Comparison of ENCODE assay signal across 11 cellular contexts in the genomic region with DNA sequence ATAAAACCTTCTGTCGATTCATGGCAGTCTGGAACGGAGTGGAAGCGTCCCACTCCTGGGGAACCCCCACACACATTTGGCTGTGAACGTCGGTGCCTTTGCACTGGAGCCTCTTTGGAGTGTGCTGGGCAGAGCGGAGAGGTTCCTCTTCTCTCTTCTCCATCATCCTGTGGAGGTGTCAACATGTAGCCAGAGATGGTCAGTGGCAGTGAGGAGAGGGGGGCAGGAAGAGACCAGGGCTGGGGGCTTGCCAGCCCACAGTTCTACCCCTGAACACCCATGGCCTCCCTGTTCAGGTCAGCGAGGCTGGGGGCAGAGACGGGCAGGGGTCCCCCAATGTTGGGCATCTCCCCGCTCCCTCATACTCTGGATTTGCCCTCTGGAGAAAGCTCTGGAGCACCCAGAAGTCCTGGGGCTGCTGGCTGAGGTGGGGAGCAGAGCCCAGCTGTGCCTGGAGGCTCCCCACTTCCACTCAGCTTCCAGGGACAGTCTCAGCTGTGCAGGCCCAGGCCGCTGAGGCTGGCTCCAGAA.
DNase-seq lines count a peak whose midpoint lies in the region; ATAC-seq and TF ChIP-seq lines count a peak whose summit lies in the region.
"Had no signal": no experiment of that assay in that cellular context is flagged by ENCODE, and none has a peak within 500 bp of the region (broad histone marks: within the 10 kb centered on the region; RNA-seq: fewer than 3 reads in every experiment).

No MANE protein-coding gene starts in this region.

- H3K4me3 ChIP-seq in heart left ventricle (no peak overlapping the region), coronary artery (no peak overlapping the region), osteoblast (ENCODE audit: insufficient read depth, low read length) (no peak overlapping the region)

- H3K4me1 ChIP-seq in heart left ventricle, result peaks cover 0 to 55% (median 45%) of the 10 kb centered on the region in 12 donors
- H3K4me1 ChIP-seq in osteoblast (ENCODE audit: insufficient read depth, low read length), result peaks cover 45% of the 10 kb centered on the region

- TF ChIP-seq CTCF in heart left ventricle (IDR thresholded peaks at IDR 0.05) (no peak), coronary artery (IDR thresholded peaks at IDR 0.05) (no peak), osteoblast (IDR thresholded peaks at IDR 0.05; ENCODE audit: extremely low read depth, low read depth, low read length) (no peak)

- no peaks in the 10 kb centered on the region for H3K9me3 ChIP-seq in heart left ventricle
- H3K9me3 ChIP-seq in osteoblast (ENCODE audit: low read depth, low read length), result no peaks in the 10 kb centered on the region

- H3K79me2 ChIP-seq in osteoblast (ENCODE audit: insufficient read depth, low read length), result peaks cover 90% of the 10 kb centered on the region

- ATAC-seq in heart left ventricle (no peak), Right ventricle myocardium inferior (no peak), HG03045 (IDR thresholded peaks at IDR 0.05; ENCODE audit: unreplicated experiment) (no peak)

- DNase-seq in heart left ventricle (peak in 1 of 5 donors; percentile 25), Right ventricle myocardium inferior (ENCODE audit: missing footprints) (no peak), coronary artery (ENCODE audit: low spot score) (peak; percentile 69), osteoblast (ENCODE audit: insufficient read length, low spot score, missing footprints) (peak; percentile 10), DMS79 (lab: John Stamatoyannopoulos, UW) (no peak), NCI-H1417 treated with DMSO at 0.1 percent for 48 hours (lab: John Stamatoyannopoulos, UW) (no peak), NCI-H1105 (lab: John Stamatoyannopoulos, UW) (no peak)
- DNase-seq: activated CD4-positive, alpha-beta memory T cell treated with anti-CD3 and anti-CD28 coated beads, Interleukin-2, amount 10 ng/mL, durations not matched to agents 7 days and 5 days; MV-4-11; NCI-H748 treated with DMSO at 0.1 percent for 48 hours had no signal

- H2AFZ ChIP-seq in osteoblast (ENCODE audit: low read length), result no peak overlapping the region

- H4K20me1 ChIP-seq in osteoblast (ENCODE audit: insufficient read depth, low read length), result peaks cover 41% of the 10 kb centered on the region

- H3K36me3 ChIP-seq in heart left ventricle (no peaks in the 10 kb centered on the region), osteoblast (ENCODE audit: insufficient read depth, low read length) (peaks cover 7% of the 10 kb centered on the region)

- WGBS in heart left ventricle, 4 donors, result 74 to 80% (median 76%) methylated on average over 10 of the region's 10 CpGs

- H3K27me3 ChIP-seq in heart left ventricle (no peaks in the 10 kb centered on the region), osteoblast (ENCODE audit: insufficient read depth, low read length) (no peaks in the 10 kb centered on the region)

- intact Hi-C loops in heart left ventricle (cut with DNase I), result no loop called here
- intact Hi-C loops in Right ventricle myocardium inferior (cut with DNase I), result no loop called here

- TF ChIP-seq POLR2A in heart left ventricle (IDR thresholded peaks at IDR 0.05), result no peak

- H3K27ac ChIP-seq in heart left ventricle (peak overlapping the region in 9 of 12 donors; percentile 16 to 80 (median 50)), coronary artery (peak overlapping the region; percentile 43 to 95), osteoblast (ENCODE audit: low read depth, low read length) (peak overlapping the region; percentile 84)

- no peak overlapping the region for H3K4me2 ChIP-seq in osteoblast (ENCODE audit: insufficient read depth, low read length)

Comparison
In these comparisons a context has a peak if more than half of its experiments do, and no peak if none do; other contexts are left out.
1. DNase-seq: peak in coronary artery (single experiment) and osteoblast (single experiment); none in Right ventricle myocardium inferior (single experiment), DMS79 (single experiment), NCI-H1417 treated with DMSO at 0.1 percent for 48 hours (single experiment) and NCI-H1105 (single experiment).
2. Peak in every context shown above with its lines, with median percentiles within 50 percentile points of each other: H3K27ac ChIP-seq.